24 cellular contexts compared by ENCODE assay signal in the genomic region with DNA sequence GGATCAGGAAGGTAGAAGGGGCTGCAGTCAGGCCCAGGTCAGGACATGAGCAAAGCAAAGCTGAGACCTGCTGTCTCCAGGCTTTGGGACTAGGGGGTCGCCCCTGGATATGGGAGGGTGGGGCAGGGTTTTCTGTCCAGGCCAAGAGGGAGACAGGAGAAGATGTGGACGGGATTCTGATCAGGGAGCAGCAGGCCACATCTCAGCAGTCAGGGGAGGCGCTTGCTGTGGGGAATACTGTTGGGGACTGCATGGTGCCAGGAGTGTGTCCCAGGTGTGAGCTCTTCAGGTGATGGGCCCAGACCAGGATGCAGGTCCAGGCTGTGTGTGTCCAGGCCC. TPM values are rescaled to one million over a fixed set of nuclear protein-coding genes. Genes with fewer than 3 reads are reported as not detected.
DNase-seq lines count a peak whose midpoint lies in the region; ATAC-seq, FAIRE-seq and TF ChIP-seq lines count a peak whose summit lies in the region.
"Had no signal": no experiment of that assay in that cellular context is flagged by ENCODE, and none has a peak within 500 bp of the region (broad histone marks: within the 10 kb centered on the region; RNA-seq: fewer than 3 reads in every experiment).

No MANE protein-coding gene starts in this region.

- H3K9me3 Mint-ChIP-seq in activated B cell treated with CpG ODN at 0.5 μM for 24 hours: no peaks in the 10 kb centered on the region
- H3K9me3 Mint-ChIP-seq: CD4-positive, CD25-positive, alpha-beta regulatory T cell; CD8-positive, alpha-beta T cell had no signal

- H4K8ac ChIP-seq in neuronal stem cell (ENCODE audit: low read depth, low read length): no peak overlapping the region

- no peak for TF ChIP-seq CTCF in HepG2 (CRISPR knock-in tag; IDR thresholded peaks at IDR 0.05)
- no peak for TF ChIP-seq CTCF in right lobe of liver (IDR thresholded peaks at IDR 0.05)
- no peak for TF ChIP-seq CTCF in activated B cell treated with CpG ODN at 0.5 μM for 24 hours (IDR thresholded peaks at IDR 0.05)

- H2BK5ac ChIP-seq in neuronal stem cell (ENCODE audit: low read length): no peak overlapping the region

- H2AFZ ChIP-seq in HepG2 (ENCODE audit: low read length) (no peak overlapping the region), neuronal stem cell (ENCODE audit: low read length) (no peak overlapping the region)

- H3K27me3 ChIP-seq in HepG2 (ENCODE audit: control insufficient read depth in 1 of 2, insufficient read depth in 2 of 2, low read length in 2 of 2) (peaks cover 1 to 55% of the 10 kb centered on the region in 2 experiments), right lobe of liver (no peaks in the 10 kb centered on the region), H7 (ENCODE audit: control insufficient read depth, insufficient read depth, low read length) (no peaks in the 10 kb centered on the region; the same call in 1 of the 2 replicates), neuronal stem cell (ENCODE audit: control insufficient read depth in 3 of 3, insufficient read depth in 3 of 3, low read depth in 1 of 3, low read length in 3 of 3) (peaks cover 0 to 4% (median 3%) of the 10 kb centered on the region in 3 experiments)

- H3K36me3 ChIP-seq in HepG2 (replicated peaks in 1 of 2; ENCODE audit: control insufficient read depth in 1 of 2, insufficient read depth in 2 of 2, low read length in 2 of 2): no peaks in the 10 kb centered on the region
- H3K36me3 ChIP-seq in right lobe of liver: no peaks in the 10 kb centered on the region
- no peaks in the 10 kb centered on the region for H3K36me3 ChIP-seq in H7 (replicated peaks; ENCODE audit: control insufficient read depth, insufficient read depth, low read length)
- no peaks in the 10 kb centered on the region for H3K36me3 ChIP-seq in neuronal stem cell (replicated peaks in 1 of 2; ENCODE audit: control insufficient read depth in 2 of 2, insufficient read depth in 2 of 2, low read length in 2 of 2)

- no peak for TF ChIP-seq RAD21 in HepG2 (CRISPR knock-in tag; IDR thresholded peaks at IDR 0.05)

- H2BK120ac ChIP-seq in neuronal stem cell (ENCODE audit: low read depth, low read length): no peak overlapping the region

- peak overlapping the region; percentile 63 for H3K18ac ChIP-seq in neuronal stem cell (ENCODE audit: low read length)

- H3K4me3 Mint-ChIP-seq in activated B cell treated with CpG ODN at 0.5 μM for 24 hours: no peak overlapping the region
- H3K4me3 Mint-ChIP-seq: CD4-positive, CD25-positive, alpha-beta regulatory T cell; CD8-positive, alpha-beta T cell had no signal

- 37% methylated on average over 2 of the region's 3 CpGs for WGBS in HepG2 (ENCODE audit: low lambda C conversion rate)
- WGBS in right lobe of liver (ENCODE audit: insufficient coverage, low coverage, low lambda C conversion rate, missing lambda C conversion rate): 82% methylated on average over 2 of the region's 3 CpGs
- WGBS in neuronal stem cell (ENCODE audit: extremely low coverage in 2 of 2, insufficient read length in 2 of 2, insufficient replicate concordance in 1 of 2), 2 donors: no CpG with 5 or more reads among the region's 3 CpGs

- H3K4ac ChIP-seq in neuronal stem cell (ENCODE audit: low read length): no peak overlapping the region

- POLR2A ChIA-PET in HepG2 (lab: Yijun Ruan, JAX): no interaction called here
- POLR2A ChIA-PET in activated B cell treated with CpG ODN at 0.5 μM for 24 hours (lab: Charles Lee): interaction anchor here (0.6 to 11.7 kb wide), 3 partner anchors 10 to 33 kb away, joined by 3 to 151 read pairs (median 4); no protein-coding TSS in a partner anchor

- peak overlapping the region; percentile 15 for H3K23ac ChIP-seq in neuronal stem cell (ENCODE audit: low read depth, low read length, poor library complexity)

- peaks cover 86% of the 10 kb centered on the region for H3K4me1 Mint-ChIP-seq in activated B cell treated with CpG ODN at 0.5 μM for 24 hours
- H3K4me1 Mint-ChIP-seq: CD4-positive, CD25-positive, alpha-beta regulatory T cell had no signal

- no peak overlapping the region for H3K14ac ChIP-seq in neuronal stem cell (ENCODE audit: low read length)

- ATAC-seq in HepG2 (peak; percentile 21; the same call in 2 of the 3 replicates), right lobe of liver (no peak), activated B cell treated with CpG ODN at 0.5 μM for 24 hours (ENCODE audit: low read depth) (no peak), HG03108 (IDR thresholded peaks at IDR 0.05; ENCODE audit: unreplicated experiment) (no peak)
- no peak for ATAC-seq in activated CD4-positive, CD25-positive, alpha-beta regulatory T cell treated with anti-CD3 and anti-CD28 coated beads, Interleukin-2, amount 50 U/mL, for 24 hours
- ATAC-seq: CD8-positive, alpha-beta T cell; HCT116 had no signal

- no peak overlapping the region for H4K91ac ChIP-seq in neuronal stem cell (ENCODE audit: low read depth, low read length, poor library complexity)

- H3K9me3 ChIP-seq in HepG2 (ENCODE audit: low read length) (no peaks in the 10 kb centered on the region), right lobe of liver (no peaks in the 10 kb centered on the region), neuronal stem cell (replicated peaks in 1 of 2; ENCODE audit: control insufficient read depth in 2 of 2, insufficient read depth in 1 of 2, low read depth in 1 of 2, low read length in 2 of 2) (peaks cover 0 to 2% of the 10 kb centered on the region in 2 donors)
- H3K9me3 ChIP-seq: Caco-2 had no signal

- no peak overlapping the region for H3K4me3 ChIP-seq in HepG2 (replicated peaks in 1 of 3; ENCODE audit: insufficient read depth in 1 of 3, low read depth in 2 of 3, low read length in 3 of 3)
- H3K4me3 ChIP-seq in right lobe of liver: no peak overlapping the region
- no peak overlapping the region for H3K4me3 ChIP-seq in H7 (ENCODE audit: insufficient read depth, low read depth, low read length)
- peak overlapping the region in 1 of 2 donors; percentile 41 for H3K4me3 ChIP-seq in neuronal stem cell (ENCODE audit: low read length in 2 of 2)

- H3K79me1 ChIP-seq in neuronal stem cell (ENCODE audit: low read depth, low read length): no peaks in the 10 kb centered on the region

- no peak for TF ChIP-seq EP300 in HepG2 (IDR thresholded peaks at IDR 0.05; ENCODE audit: low read depth in 2 of 2, low read length in 2 of 2)
- no peak for TF ChIP-seq EP300 in HepG2 (CRISPR knock-in tag; IDR thresholded peaks at IDR 0.05; ENCODE audit: borderline replicate concordance)

- H3K4me2 ChIP-seq in HepG2 (ENCODE audit: low read depth, low read length) (no peak overlapping the region), neuronal stem cell (ENCODE audit: insufficient read depth, low read length, poor library complexity, severe bottlenecking) (no peak overlapping the region)

- no peak for FAIRE-seq in HepG2 (lab: Jason Lieb, UNC)
- FAIRE-seq: GM12891, GM18507, H54 had no signal

- CTCF ChIA-PET in HepG2 (lab: Yijun Ruan, JAX; ENCODE audit: low intra/inter-chr PET ratio, low total read pairs): no interaction called here
- CTCF ChIA-PET in activated B cell treated with CpG ODN at 0.5 μM for 24 hours (lab: Charles Lee): no interaction called here

- no peak overlapping the region for H2BK15ac ChIP-seq in neuronal stem cell (ENCODE audit: low read length)

- peak overlapping the region; percentile 24 for H3K27ac Mint-ChIP-seq in activated B cell treated with CpG ODN at 0.5 μM for 24 hours
- H3K27ac Mint-ChIP-seq: CD8-positive, alpha-beta T cell had no signal

- no TSS peak for BruUV-seq in HepG2 (replicated peaks; lab: Mats Ljungman, UMichigan)

- peak overlapping the region; percentile 30 for H2AK5ac ChIP-seq in neuronal stem cell (ENCODE audit: low read depth, low read length)

- H3K4me1 ChIP-seq in HepG2 (ENCODE audit: insufficient read depth, low read length): peaks cover 23% of the 10 kb centered on the region
- no peaks in the 10 kb centered on the region for H3K4me1 ChIP-seq in right lobe of liver
- H3K4me1 ChIP-seq in neuronal stem cell (ENCODE audit: control insufficient read depth in 2 of 2, insufficient read depth in 1 of 2, low read depth in 1 of 2, low read length in 2 of 2): no peaks in the 10 kb centered on the region
- H3K4me1 ChIP-seq: Caco-2 had no signal

- in situ Hi-C loops in HepG2 (cut with HindIII; ENCODE audit: extremely low pct_ligation_motif_present, low pct_unique_long_range_greater_than_20kb): no loop called here

- no peaks in the 10 kb centered on the region for H3K79me2 ChIP-seq in HepG2 (ENCODE audit: insufficient read depth, low read length)

- H2BK12ac ChIP-seq in neuronal stem cell (ENCODE audit: low read length): no peak overlapping the region

- intact Hi-C loops in HepG2 (cut with micrococcal nuclease; ENCODE audit: unreplicated experiment) (no loop called here), right lobe of liver (cut with DNase I) (no loop called here), activated B cell treated with CpG ODN at 0.5 μM for 24 hours (cut with micrococcal nuclease) (no loop called here)

- no peaks in the 10 kb centered on the region for H3K27me3 Mint-ChIP-seq in activated B cell treated with CpG ODN at 0.5 μM for 24 hours

- H3K36me3 Mint-ChIP-seq in activated B cell treated with CpG ODN at 0.5 μM for 24 hours (ENCODE audit: low read depth): peaks cover 11% of the 10 kb centered on the region
- H3K36me3 Mint-ChIP-seq: CD4-positive, CD25-positive, alpha-beta regulatory T cell; CD8-positive, alpha-beta T cell had no signal

- no peak for TF ChIP-seq POLR2A in HepG2 (IDR thresholded peaks at IDR 0.05; ENCODE audit: insufficient read depth in 1 of 2, low read depth in 2 of 2, low read length in 2 of 2)
- no peak for TF ChIP-seq POLR2A in right lobe of liver (IDR thresholded peaks at IDR 0.05)

- H3K27ac ChIP-seq in HepG2 (ENCODE audit: extremely low read length, insufficient read depth, low read length): no peak overlapping the region
- H3K27ac ChIP-seq in right lobe of liver: no peak overlapping the region
- H3K27ac ChIP-seq in neuronal stem cell (replicated peaks; ENCODE audit: low read length): no peak overlapping the region
- H3K27ac ChIP-seq: C4-2B had no signal

- no peak for DNase-seq in HepG2 (ENCODE audit: low spot score)
- DNase-seq in right lobe of liver: no peak
- DNase-seq in H7: peak; percentile 17
- DNase-seq in activated B cell treated with CpG ODN at 0.5 μM for 24 hours: no peak
- no peak for DNase-seq in neuronal stem cell (ENCODE audit: low spot score)
- no peak for DNase-seq in HCEC 1CT
- DNase-seq: Caco-2; CD4-positive, CD25-positive, alpha-beta regulatory T cell; CD8-positive, alpha-beta T cell; DMS79; GF-D8; GOT3 had no signal

- H3K9ac ChIP-seq in HepG2 (ENCODE audit: insufficient read depth, low read depth, low read length) (no peak overlapping the region), neuronal stem cell (ENCODE audit: low read depth, low read length, poor library complexity) (no peak overlapping the region)

- H4K20me1 ChIP-seq in HepG2 (ENCODE audit: insufficient read depth, low read length): no peaks in the 10 kb centered on the region

RNA-seq across cellular contexts. Expression of gene IGLL5, which starts 29.3 kb away (rescaled TPM):
- total RNA-seq in HepG2 (2016; rRNA removed; fragmentation: Illumina TruSeq; extraction: Trizol) (not detected in 2 replicates), right lobe of liver (1 to 10 TPM; 1.6 to 4.1 (median 3.1) TPM), activated B cell treated with CpG ODN at 0.5 μM for 24 hours (189 and 195 TPM in 2 replicates)
- total RNA-seq in HepG2 (2016; cell fraction: cytosol; rRNA removed; fragmentation: Illumina TruSeq; extraction: Trizol; ENCODE audit: low read depth): not detected in 2 replicates
- not detected in 2 replicates for total RNA-seq in HepG2 (2016; cell fraction: insoluble cytoplasmic fraction; rRNA removed; fragmentation: Illumina TruSeq; extraction: Trizol)
- total RNA-seq in HepG2 (2016; cell fraction: membrane; rRNA removed; fragmentation: Illumina TruSeq; extraction: Trizol): not detected in 2 replicates
- total RNA-seq in HepG2 (2016; cell fraction: nucleus; rRNA removed; fragmentation: Illumina TruSeq; extraction: Trizol): not detected in 2 replicates
- not detected in 2 replicates for polyA plus RNA-seq in HepG2 (2011; rRNA removed)
- polyA plus RNA-seq in HepG2 (2011; cell fraction: cytosol; rRNA removed): not detected in 2 replicates
- not detected in 2 replicates for polyA plus RNA-seq in HepG2 (2011; cell fraction: nucleus; rRNA removed)
- not detected in 2 replicates for polyA plus RNA-seq in HepG2 (2012)
- polyA plus RNA-seq in HepG2 (2016; cell fraction: cytosol; fragmentation: Illumina TruSeq; extraction: Trizol; ENCODE audit: low read depth): not detected in 2 replicates
- not detected in 2 replicates for polyA plus RNA-seq in HepG2 (2016; cell fraction: insoluble cytoplasmic fraction; fragmentation: Illumina TruSeq; extraction: Trizol; ENCODE audit: low read depth)
- not detected in 2 replicates for polyA plus RNA-seq in HepG2 (2016; cell fraction: membrane; fragmentation: Illumina TruSeq; extraction: Trizol; ENCODE audit: low read depth)
- not detected in 2 replicates for polyA plus RNA-seq in HepG2 (2016; cell fraction: nucleus; fragmentation: Illumina TruSeq; extraction: Trizol; ENCODE audit: insufficient read depth, low read depth)
- not detected in 2 replicates for polyA minus RNA-seq in HepG2 (2011; rRNA and poly(A)+ RNA removed; ENCODE audit: low replicate concordance)
- polyA minus RNA-seq in HepG2 (2011; cell fraction: cytosol; rRNA and poly(A)+ RNA removed): not detected in 2 replicates
- not detected in 2 replicates for polyA minus RNA-seq in HepG2 (2011; cell fraction: nucleus; rRNA and poly(A)+ RNA removed)
- total RNA-seq in H7 (2014; rRNA removed; shearing (Covaris generic)): not detected in 2 replicates
- not detected for polyA plus RNA-seq in neuronal stem cell (2013, experiment 1 of 2)
- not detected for polyA plus RNA-seq in neuronal stem cell (2013, experiment 2 of 2)
- total RNA-seq: A172, A673, Caco-2, Daoy, G401 had no signal
- polyA plus RNA-seq: BJ had no signal

Comparison
In these comparisons a context has a peak if more than half of its experiments do, and no peak if none do; other contexts are left out.
1. RNA of gene IGLL5, which starts 29.3 kb away (total RNA-seq): 189 to 195 TPM in activated B cell treated with CpG ODN at 0.5 μM for 24 hours; 1.6 to 4.1 TPM in right lobe of liver, not detected in HepG2 and not detected in H7; every median in the first group is over 10 times any median in the second.